1 cellular context compared by ENCODE assay signal in genomic region chr7:143321734-143322133, GRCh38.
TF ChIP-seq lines count a peak whose summit lies in the region.

No MANE protein-coding gene starts in this region.

TF ChIP-seq in H1, 55 proteins besides CTCF, POLR2A, EP300 and RAD21:
- no peak for TF ChIP-seq SP1 (IDR thresholded peaks at IDR 0.05; ENCODE audit: low read depth, low read length)
